In genomic region chr7:127392566-127393369, GRCh38 we compare ENCODE assay signal across 1 cellular context.
A peak's percentile ranks its signal among the peaks of the same experiment; 100 is the strongest.
TF ChIP-seq lines count a peak whose summit lies in the region.

ZNF800 (minus strand) TSS chr7:127392708; CDS start chr7:127391557, 1,151 bp downstream.

TF ChIP-seq in K562, 482 proteins besides CTCF, POLR2A, EP300 and RAD21 (continued from another document):
- TF ChIP-seq HINFP (tag; conservative IDR thresholded peaks at IDR 0.05; ENCODE audit: low read depth) (no peak), AFF4 (CRISPR knock-in tag; IDR thresholded peaks at IDR 0.05) (peak; percentile 7; the same call in 1 of the 2 replicates), ZBTB43 (CRISPR knock-in tag; IDR thresholded peaks at IDR 0.05) (no peak), ZBTB7A (IDR thresholded peaks at IDR 0.05; ENCODE audit: borderline replicate concordance, control insufficient read depth, low read depth, low read length) (peak; percentile 79)
